35 cellular contexts compared by ENCODE assay signal in genomic region chrY:13053501-13053900, GRCh38.
"Had no signal": no experiment of that assay in that cellular context is flagged by ENCODE, and none has a peak within 500 bp of the region (broad histone marks: within the 10 kb centered on the region; RNA-seq: fewer than 3 reads in every experiment).

No MANE protein-coding gene starts in this region.

- H3K9me3 ChIP-seq: adrenal gland, body of pancreas, breast epithelium had no signal

- H3K27me3 ChIP-seq: adrenal gland, body of pancreas, brain microvascular endothelial cell, breast epithelium, cardiac muscle cell had no signal

- H3K4me1 ChIP-seq: adrenal gland, body of pancreas, breast epithelium had no signal

- DNase-seq: activated B cell treated with CpG ODN at 0.5 μM for 24 hours; activated CD4-positive, alpha-beta memory T cell treated with anti-CD3 and anti-CD28 coated beads for 36 hours; activated CD4-positive, alpha-beta T cell treated with anti-CD3 and anti-CD28 coated beads for 4 hours; activated CD4-positive, alpha-beta T cell treated with anti-CD3 and anti-CD28 coated beads, Interleukin-2, amount 10 ng/mL, durations not matched to agents 24 days and 14 days; activated CD4-positive, alpha-beta T cell treated with anti-CD3 and anti-CD28 coated beads, Interleukin-2, amount 50 U/mL, for 1 hour; activated CD4-positive, alpha-beta T cell treated with anti-CD3 and anti-CD28 coated beads, Interleukin-2, amount 50 U/mL, for 4 hours; activated CD4-positive, CD25-positive, alpha-beta regulatory T cell treated with anti-CD3 and anti-CD28 coated beads, Interleukin-2, amount 50 U/mL, for 72 hours; activated CD8-positive, alpha-beta memory T cell treated with anti-CD3 and anti-CD28 coated beads, Interleukin-2, amount 50 U/mL, for 4 hours; activated CD8-positive, alpha-beta T cell treated with anti-CD3 and anti-CD28 coated beads for 36 hours; activated effector memory CD4-positive, alpha-beta T cell treated with anti-CD3 and anti-CD28 coated beads, Interleukin-2, amount 50 U/mL, for 16 hours; activated gamma-delta T cell treated with Interleukin-2 at 50 U/mL for 16 hours; activated naive CD4-positive, alpha-beta T cell; activated naive CD4-positive, alpha-beta T cell treated with anti-CD3 and anti-CD28 coated beads for 36 hours; activated naive CD4-positive, alpha-beta T cell treated with anti-CD3 and anti-CD28 coated beads, Interleukin-2, amount 50 U/mL, for 16 hours; activated naive CD8-positive, alpha-beta T cell treated with anti-CD3 and anti-CD28 coated beads for 36 hours; activated T-cell treated with anti-CD3 and anti-CD28 coated beads for 4 hours; activated T-cell treated with anti-CD3 and anti-CD28 coated beads, Interleukin-2, amount 50 U/mL, for 1 hour; activated T-cell treated with anti-CD3 and anti-CD28 coated beads, Interleukin-2, amount 50 U/mL, for 4 hours; activated T-cell treated with anti-CD3 and anti-CD28 coated beads, Interleukin-2, amount 50 U/mL, for 72 hours; adrenal gland; amniotic stem cell; aorta; body of pancreas; brain microvascular endothelial cell; caudate nucleus; T-helper 1 cell; T-helper 2 cell; T-helper 9 cell had no signal

- FAIRE-seq: astrocyte, TTC549 had no signal

- H3K36me3 ChIP-seq: adrenal gland, brain microvascular endothelial cell, breast epithelium, cardiac muscle cell had no signal

- H3K4me3 ChIP-seq: adrenal gland, body of pancreas, breast epithelium, cardiac muscle cell had no signal

- H3K27ac ChIP-seq: adrenal gland, body of pancreas, brain microvascular endothelial cell, breast epithelium, cardiac muscle cell, VCaP had no signal

- ATAC-seq: activated CD8-positive, alpha-beta T cell treated with anti-CD3 and anti-CD28 coated beads for 36 hours; activated naive CD4-positive, alpha-beta T cell treated with anti-CD3 and anti-CD28 coated beads, Interleukin-2, amount 50 U/mL, for 72 hours; activated T-cell treated with anti-CD3 and anti-CD28 coated beads, Interleukin-2, amount 50 U/mL, for 4 hours; activated T-cell treated with anti-CD3 and anti-CD28 coated beads, Interleukin-2, amount 50 U/mL, for 72 hours; activated T-helper 17 cell treated with anti-CD3 and anti-CD28 coated beads, Interleukin-2, amount 50 U/mL, for 72 hours; body of pancreas had no signal
